In genomic region chr3:125146601-125147490, GRCh38 we compare ENCODE assay signal across 10 cellular contexts.
A peak's percentile ranks its signal among the peaks of the same experiment; 100 is the strongest.
DNase-seq lines count a peak whose midpoint lies in the region; ATAC-seq and TF ChIP-seq lines count a peak whose summit lies in the region.
"Had no signal": no experiment of that assay in that cellular context is flagged by ENCODE, and none has a peak within 500 bp of the region (broad histone marks: within the 10 kb centered on the region; RNA-seq: fewer than 3 reads in every experiment).

No MANE protein-coding gene starts in this region.

- intact Hi-C loops in heart right ventricle (cut with DNase I) (loop anchor here in 1 of 10 donors (5.0 kb wide), 1 partner anchor 150 kb away; no protein-coding TSS in a partner anchor), sciatic nerve (cut with DNase I) (no loop called here)

- no peak overlapping the region for H3K4me3 ChIP-seq in heart right ventricle

- no peaks in the 10 kb centered on the region for H3K27me3 ChIP-seq in heart right ventricle

- no peaks in the 10 kb centered on the region for H3K36me3 ChIP-seq in heart right ventricle

- TF ChIP-seq CTCF in heart right ventricle (IDR thresholded peaks at IDR 0.05): no peak

- H3K27ac ChIP-seq in heart right ventricle: peak overlapping the region in 9 of 10 donors; percentile 44 to 92 (median 53)

- ATAC-seq in GM18907 (IDR thresholded peaks at IDR 0.05; ENCODE audit: unreplicated experiment) (peak; percentile 44), heart right ventricle (peak; percentile 28 to 63 (median 50)), sciatic nerve (peak; percentile 37)

- H3K4me1 ChIP-seq in heart right ventricle: peaks cover 29 to 97% (median 82%) of the 10 kb centered on the region in 9 donors

- DNase-seq in MV-4-11 (lab: John Stamatoyannopoulos, UW): peak; percentile 85
- DNase-seq in heart right ventricle: no peak
- DNase-seq in sciatic nerve (ENCODE audit: low spot score): no peak
- DNase-seq in NCI-H2029 (lab: John Stamatoyannopoulos, UW): no peak
- no peak for DNase-seq in retina
- DNase-seq in NCI-H1436 treated with DMSO at 0.1 percent for 48 hours (lab: John Stamatoyannopoulos, UW): no peak
- DNase-seq in HK-2 (ENCODE audit: unreplicated experiment): no peak
- DNase-seq: NCI-H524; stimulated activated CD4-positive, alpha-beta T cell treated with anti-CD3 and anti-CD28 coated beads, Interleukin-4, amount 100 ng/mL, for 24 hours had no signal

- H3K9me3 ChIP-seq in heart right ventricle: no peaks in the 10 kb centered on the region

- 68 to 71% methylated on average over 22 of the region's 22 CpGs for WGBS in heart right ventricle, 2 donors
